ENCODE assay signal across 9 cellular contexts in the genomic region with DNA sequence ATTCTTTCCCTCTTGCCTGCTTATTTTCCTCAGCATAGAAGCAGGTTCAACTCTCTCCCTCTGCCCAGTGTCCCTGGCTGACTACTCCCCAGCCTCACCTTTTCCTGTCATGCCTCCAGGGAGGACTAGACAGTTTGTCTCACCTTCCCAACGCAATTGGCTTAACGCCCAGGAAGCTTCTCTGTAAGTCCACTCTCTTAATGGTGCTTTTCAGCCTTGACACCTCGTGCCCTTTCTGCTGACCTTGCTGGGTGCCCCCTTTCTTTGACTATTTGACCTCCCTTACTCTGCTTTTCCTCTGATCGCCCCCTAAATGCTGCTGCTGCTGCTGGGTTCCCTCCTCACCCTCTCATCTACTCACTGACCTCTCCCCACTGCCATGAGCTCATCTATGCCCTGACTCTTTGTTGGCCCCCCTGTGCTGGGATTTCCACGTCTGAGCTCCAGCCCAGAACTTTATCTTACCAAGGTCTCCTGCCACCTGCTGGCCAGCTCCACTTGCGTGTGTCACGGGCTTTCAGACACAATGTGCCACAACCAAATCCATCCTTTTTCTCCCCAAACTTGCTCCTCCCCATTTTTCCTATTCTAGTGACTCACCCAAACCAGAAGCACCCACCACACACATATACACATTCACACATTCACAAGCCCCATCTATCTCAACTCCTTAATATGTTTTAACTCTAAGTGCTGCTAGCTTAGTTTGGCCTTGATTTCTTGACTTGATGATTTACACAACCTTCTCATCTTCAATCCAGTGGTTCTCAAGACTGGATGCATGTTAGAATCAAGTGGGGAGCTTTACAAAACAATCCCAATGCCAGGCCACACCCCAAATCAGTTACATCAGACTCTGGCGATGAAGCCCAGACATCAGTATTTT. TPM values are rescaled to one million over a fixed set of nuclear protein-coding genes. Genes with fewer than 3 reads are reported as not detected.
DNase-seq lines count a peak whose midpoint lies in the region; ATAC-seq, FAIRE-seq and TF ChIP-seq lines count a peak whose summit lies in the region.
"Had no signal": no experiment of that assay in that cellular context is flagged by ENCODE, and none has a peak within 500 bp of the region (broad histone marks: within the 10 kb centered on the region; RNA-seq: fewer than 3 reads in every experiment).

No MANE protein-coding gene starts in this region.

- no peaks in the 10 kb centered on the region for H4K20me1 ChIP-seq in SU-DHL-6 (ENCODE audit: low read depth, low read length)
- no peaks in the 10 kb centered on the region for H4K20me1 ChIP-seq in keratinocyte (ENCODE audit: control insufficient read depth, extremely low read depth, insufficient read depth, low read length)

- TF ChIP-seq CTCF in SU-DHL-6 (IDR thresholded peaks at IDR 0.05; ENCODE audit: insufficient read depth, low read length, poor library complexity, severe bottlenecking) (peak; percentile 82), astrocyte of the spinal cord (IDR thresholded peaks at IDR 0.05; ENCODE audit: low read depth, low read length) (peak; percentile 82), keratinocyte (optimal IDR thresholded peaks at IDR 0.05 in 1 of 3, IDR thresholded peaks at IDR 0.05 in 1 of 3, conservative IDR thresholded peaks at IDR 0.05 in 1 of 3; ENCODE audit: extremely low read depth in 1 of 3, insufficient read depth in 2 of 3, low read length in 3 of 3) (peak; percentile 74 to 80 (median 79))

- H3K4me2 ChIP-seq in SU-DHL-6 (ENCODE audit: low read depth, low read length, poor library complexity, severe bottlenecking) (no peak overlapping the region), keratinocyte (ENCODE audit: control insufficient read depth, extremely low read depth, insufficient read depth, low read depth, low read length) (no peak overlapping the region)

- H3K4me3 ChIP-seq in SU-DHL-6 (ENCODE audit: insufficient read depth, low read length, poor library complexity, severe bottlenecking) (no peak overlapping the region), astrocyte of the spinal cord (ENCODE audit: low read depth, low read length) (no peak overlapping the region), keratinocyte (ENCODE audit: control insufficient read depth in 2 of 3, extremely low read depth in 1 of 3, insufficient read depth in 2 of 3, low read depth in 1 of 3, low read length in 3 of 3) (no peak overlapping the region)

- no peaks in the 10 kb centered on the region for H3K9me2 ChIP-seq in SU-DHL-6 (replicated peaks; ENCODE audit: insufficient read depth, low read length)

- DNase-seq in COLO668 (lab: John Stamatoyannopoulos, UW; ENCODE audit: unreplicated experiment) (peak; percentile 27), HS-27A (ENCODE audit: low read depth) (peak; percentile 29), astrocyte of the spinal cord (ENCODE audit: low read depth, low spot score) (peak; percentile 66), keratinocyte (ENCODE audit: low read depth, low spot score) (no peak), cerebellum (ENCODE audit: low spot score) (no peak)
- peak; percentile 28 to 35 for DNase-seq in stimulated activated CD4-positive, alpha-beta T cell treated with anti-CD3 and anti-CD28 coated beads, Interleukin-4, amount 100 ng/mL, for 48 hours (ENCODE audit: low read depth in 2 of 2)

- no peak overlapping the region for H3K9ac ChIP-seq in SU-DHL-6 (ENCODE audit: low read length)
- H3K9ac ChIP-seq in keratinocyte (ENCODE audit: control insufficient read depth, extremely low read depth, insufficient read depth, low read length): no peak overlapping the region

- H3K27ac ChIP-seq in SU-DHL-6 (ENCODE audit: low read depth, low read length): no peak overlapping the region
- no peak overlapping the region for H3K27ac ChIP-seq in keratinocyte (ENCODE audit: control insufficient read depth, insufficient read depth, low read length)

- in situ Hi-C loops in astrocyte of the spinal cord (cut with HindIII; ENCODE audit: low sequenced_read_pairs): no loop called here

- H3F3A ChIP-seq in SU-DHL-6 (ENCODE audit: insufficient read depth): no peaks in the 10 kb centered on the region

- dilution Hi-C loops in keratinocyte (cut with MboI; ENCODE audit: extremely low pct_ligation_motif_present, low sequenced_read_pairs): no loop called here

- H3K9me1 ChIP-seq in keratinocyte (ENCODE audit: control insufficient read depth, extremely low read depth, insufficient read depth, low read length): no peaks in the 10 kb centered on the region

- no peak for ATAC-seq in GM18498 (IDR thresholded peaks at IDR 0.05; ENCODE audit: unreplicated experiment)

- H3K9me3 ChIP-seq in SU-DHL-6 (ENCODE audit: insufficient read depth, low read length) (no peaks in the 10 kb centered on the region), keratinocyte (ENCODE audit: control insufficient read depth, low read depth, low read length) (no peaks in the 10 kb centered on the region)

- no peaks in the 10 kb centered on the region for H3K36me3 ChIP-seq in SU-DHL-6 (ENCODE audit: low read length)
- no peaks in the 10 kb centered on the region for H3K36me3 ChIP-seq in keratinocyte (ENCODE audit: control insufficient read depth in 2 of 2, extremely low read depth in 1 of 2, insufficient read depth in 2 of 2, low read length in 2 of 2)

- H3K27me3 ChIP-seq in SU-DHL-6 (ENCODE audit: low read length) (no peaks in the 10 kb centered on the region), keratinocyte (ENCODE audit: control insufficient read depth, extremely low read depth, insufficient read depth, low read length) (peaks cover 16% of the 10 kb centered on the region)

- H3K4me1 ChIP-seq in keratinocyte (ENCODE audit: control insufficient read depth, extremely low read depth, insufficient read depth, low read length): no peaks in the 10 kb centered on the region

- H3K79me2 ChIP-seq in SU-DHL-6 (ENCODE audit: insufficient read depth, low read length): no peaks in the 10 kb centered on the region
- no peaks in the 10 kb centered on the region for H3K79me2 ChIP-seq in keratinocyte (ENCODE audit: control insufficient read depth, insufficient read depth, low read length)

- H2AFZ ChIP-seq in SU-DHL-6 (ENCODE audit: low read depth, low read length, severe bottlenecking) (no peak overlapping the region), keratinocyte (ENCODE audit: control insufficient read depth, low read length) (no peak overlapping the region)

- peak; percentile 72 for FAIRE-seq in keratinocyte (lab: Jason Lieb, UNC)

RNA-seq across cellular contexts. Expression of a gene that starts 16.6 kb away (rescaled TPM):
- polyA plus RNA-seq in keratinocyte: not detected in 3 replicates
- not detected for polyA plus RNA-seq in keratinocyte (2011; ENCODE audit: low read depth)
- not detected in 2 replicates for polyA plus RNA-seq in keratinocyte (2011; cell fraction: cytosol; rRNA removed)
- polyA plus RNA-seq in keratinocyte (2011; cell fraction: nucleus; rRNA removed): not detected in 2 replicates
- not detected in 2 replicates for polyA plus RNA-seq in keratinocyte (2012; ENCODE audit: low replicate concordance)
- not detected in 3 replicates for polyA minus RNA-seq in keratinocyte
- polyA minus RNA-seq in keratinocyte (2011; cell fraction: cytosol; rRNA and poly(A)+ RNA removed): not detected
- polyA minus RNA-seq in keratinocyte (2011; cell fraction: nucleus; rRNA and poly(A)+ RNA removed): not detected in 2 replicates
- 1.2 TPM for total RNA-seq in cerebellum
- polyA plus RNA-seq: IgD-negative memory B cell had no signal

RNA-seq across cellular contexts. Expression of a gene that starts 19.1 kb away (rescaled TPM):
- 42.8 to 53.5 TPM (median 46.1 TPM) in 3 replicates for polyA plus RNA-seq in keratinocyte
- polyA plus RNA-seq in keratinocyte (2011; ENCODE audit: low read depth): 39.2 TPM
- 44.1 and 78.0 TPM in 2 replicates for polyA plus RNA-seq in keratinocyte (2011; cell fraction: cytosol; rRNA removed)
- 49.2 and 57.5 TPM in 2 replicates for polyA plus RNA-seq in keratinocyte (2011; cell fraction: nucleus; rRNA removed)
- 31.1 and 47.2 TPM in 2 replicates for polyA plus RNA-seq in keratinocyte (2012; ENCODE audit: low replicate concordance)
- 9.8 to 25.8 TPM (median 15.9 TPM) in 3 replicates for polyA minus RNA-seq in keratinocyte
- polyA minus RNA-seq in keratinocyte (2011; cell fraction: cytosol; rRNA and poly(A)+ RNA removed): 18.0 TPM
- polyA minus RNA-seq in keratinocyte (2011; cell fraction: nucleus; rRNA and poly(A)+ RNA removed): 9.8 and 19.2 TPM in 2 replicates
- total RNA-seq in cerebellum: 25.5 TPM

Comparison
In these comparisons a context has a peak if more than half of its experiments do, and no peak if none do; other contexts are left out.
1. DNase-seq: peak in COLO668 (single experiment), HS-27A (single experiment), astrocyte of the spinal cord (single experiment) and stimulated activated CD4-positive, alpha-beta T cell treated with anti-CD3 and anti-CD28 coated beads, Interleukin-4, amount 100 ng/mL, for 48 hours (2 of 2); none in keratinocyte (single experiment) and cerebellum (single experiment).
2. Peak in every context shown above with its lines, with median percentiles within 50 percentile points of each other: CTCF ChIP-seq.